Comparison of ENCODE assay signal across 15 cellular contexts in the genomic region with DNA sequence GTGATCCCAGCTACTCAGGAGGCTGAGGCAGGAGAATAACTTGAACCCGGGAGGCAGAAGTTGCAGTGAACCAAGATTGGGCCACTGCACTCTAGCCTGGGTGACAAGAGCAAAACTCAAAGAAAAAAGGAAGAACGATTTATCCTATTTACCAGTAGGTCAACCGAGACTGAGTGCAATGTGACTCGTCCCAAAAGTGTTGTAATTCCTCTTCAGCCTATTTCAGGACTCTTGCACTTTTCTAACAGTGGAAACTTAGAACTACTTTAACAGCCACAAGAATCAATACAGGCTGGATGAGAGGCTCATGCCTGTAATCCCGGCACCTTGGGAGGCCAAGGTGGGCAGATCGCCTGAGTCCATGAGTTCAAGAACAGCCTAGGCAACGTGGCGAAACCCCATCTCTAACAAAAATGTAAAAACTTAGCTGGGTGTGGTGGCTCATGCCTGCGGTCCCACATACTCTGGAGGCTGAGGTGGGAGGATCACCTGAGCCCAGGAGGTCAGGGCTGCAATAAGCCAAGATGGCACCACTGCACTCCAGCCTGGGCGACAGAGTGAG. TPM values are rescaled to one million over a fixed set of nuclear protein-coding genes. Genes with fewer than 3 reads are reported as not detected.
"Had no signal": no experiment of that assay in that cellular context is flagged by ENCODE, and none has a peak within 500 bp of the region (broad histone marks: within the 10 kb centered on the region; RNA-seq: fewer than 3 reads in every experiment).

No MANE protein-coding gene starts in this region.

- DNase-seq: activated CD4-positive, alpha-beta T cell treated with anti-CD3 and anti-CD28 coated beads, Interleukin-2, amount 10 ng/mL, durations not matched to agents 24 days and 14 days; activated naive CD4-positive, alpha-beta T cell; aorta; dorsolateral prefrontal cortex; kidney; midbrain; retina; stimulated activated CD4-positive, alpha-beta T cell treated with anti-CD3 and anti-CD28 coated beads, Interleukin-4, amount 100 ng/mL, for 24 hours; tibial artery had no signal

- H3K4me3 ChIP-seq: breast epithelium, dorsolateral prefrontal cortex, gastroesophageal sphincter, tibial artery had no signal

- ATAC-seq: gastroesophageal sphincter had no signal

- H3K4me1 ChIP-seq: breast epithelium had no signal

- H3K27ac ChIP-seq: breast epithelium, dorsolateral prefrontal cortex, gastroesophageal sphincter, parathyroid adenoma, tibial artery had no signal

- H3K9me3 ChIP-seq: breast epithelium, gastroesophageal sphincter, tibial artery had no signal

- H3K79me2 ChIP-seq: parathyroid adenoma had no signal

- H3K9me3 Mint-ChIP-seq: activated CD4-positive, alpha-beta T cell treated with anti-CD3 and anti-CD28 coated beads, Interleukin-2, amount 10 ng/mL, durations not matched to agents 24 days and 14 days; activated T-helper 1 cell treated with anti-CD3 and anti-CD28 coated beads, Interleukin-12 subunit alpha, Interleukin-12 subunit beta, Interleukin-2, Interleukin-4 antibody, amounts not matched to agents 30 ng/mL and 10 ng/mL and 1 ng/mL, durations not matched to agents 14 hours and 24 hours and 36 hours had no signal

- H3K4me3 Mint-ChIP-seq: activated CD4-positive, alpha-beta T cell treated with anti-CD3 and anti-CD28 coated beads, Interleukin-2, amount 10 ng/mL, durations not matched to agents 24 days and 14 days; activated T-helper 1 cell treated with anti-CD3 and anti-CD28 coated beads, Interleukin-12 subunit alpha, Interleukin-12 subunit beta, Interleukin-2, Interleukin-4 antibody, amounts not matched to agents 30 ng/mL and 10 ng/mL and 1 ng/mL, durations not matched to agents 14 hours and 24 hours and 36 hours had no signal

- H2AFZ ChIP-seq: parathyroid adenoma had no signal

- H3K27ac Mint-ChIP-seq: activated CD4-positive, alpha-beta T cell treated with anti-CD3 and anti-CD28 coated beads, Interleukin-2, amount 10 ng/mL, durations not matched to agents 24 days and 14 days; activated T-helper 1 cell treated with anti-CD3 and anti-CD28 coated beads, Interleukin-12 subunit alpha, Interleukin-12 subunit beta, Interleukin-2, Interleukin-4 antibody, amounts not matched to agents 30 ng/mL and 10 ng/mL and 1 ng/mL, durations not matched to agents 14 hours and 24 hours and 36 hours had no signal

- H3K27me3 Mint-ChIP-seq: activated CD4-positive, alpha-beta T cell treated with anti-CD3 and anti-CD28 coated beads, Interleukin-2, amount 10 ng/mL, durations not matched to agents 24 days and 14 days had no signal

- H3K9ac ChIP-seq: parathyroid adenoma had no signal

- H3K36me3 ChIP-seq: breast epithelium, gastroesophageal sphincter, tibial artery had no signal

- H3K27me3 ChIP-seq: breast epithelium, dorsolateral prefrontal cortex, gastroesophageal sphincter, tibial artery had no signal

RNA-seq across cellular contexts. Expression of gene SPIB, which starts 46.7 kb away (rescaled TPM):
- total RNA-seq: chondrocyte, gastroesophageal sphincter, lower leg skin had no signal
